ENCODE assay signal across 27 cellular contexts in the genomic region with DNA sequence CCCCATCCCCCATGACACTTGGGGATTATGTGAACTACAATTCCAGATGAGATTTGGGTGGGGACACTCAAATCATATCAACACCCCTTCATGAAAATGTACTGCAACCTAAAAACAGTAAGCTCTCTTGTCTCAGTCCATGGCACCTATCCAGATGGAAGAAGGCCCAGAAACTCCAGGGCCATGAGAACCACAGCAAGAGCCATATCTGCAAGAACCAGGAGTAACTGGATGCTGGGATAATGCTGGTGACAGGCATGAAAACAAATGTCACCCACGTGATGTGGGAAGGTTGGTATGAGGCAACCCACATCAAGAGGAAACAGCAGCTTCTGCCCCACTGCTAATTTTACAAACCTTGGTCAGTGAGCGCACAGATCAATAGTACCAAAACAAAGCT.
"Had no signal": no experiment of that assay in that cellular context is flagged by ENCODE, and none has a peak within 500 bp of the region (broad histone marks: within the 10 kb centered on the region; RNA-seq: fewer than 3 reads in every experiment).

No MANE protein-coding gene starts in this region.

- DNase-seq: activated CD4-positive, alpha-beta T cell treated with anti-CD3 and anti-CD28 coated beads for 36 hours; activated CD4-positive, alpha-beta T cell treated with anti-CD3 and anti-CD28 coated beads, Interleukin-2, amount 10 ng/mL, durations not matched to agents 7 days and 5 days; activated CD4-positive, alpha-beta T cell treated with anti-CD3 and anti-CD28 coated beads, Interleukin-2, amount 50 U/mL, for 48 hours; activated CD8-positive, alpha-beta T cell treated with anti-CD3 and anti-CD28 coated beads, Interleukin-2, amount 10 ng/mL, durations not matched to agents 7 days and 5 days; activated gamma-delta T cell; activated naive CD4-positive, alpha-beta T cell treated with Interleukin-2 at 50 U/mL for 16 hours; activated naive CD8-positive, alpha-beta T cell treated with anti-CD3 and anti-CD28 coated beads, Interleukin-2, amount 10 ng/mL, durations not matched to agents 7 days and 5 days; activated T-cell treated with anti-CD3 and anti-CD28 coated beads, Interleukin-2, amount 50 U/mL, for 24 hours; amygdala; MG63; NCI-H1048; NCI-H1105 treated with DMSO at 0.1 percent for 48 hours; NCI-H1436; NCI-H1694; NCI-H1930; NCI-H2107; NCI-H2171; NCI-H226; NCI-H524 treated with DMSO at 0.1 percent for 48 hours; PC-9; Right ventricle myocardium superior had no signal

- H3K4me3 ChIP-seq: ascending aorta, cardiac muscle cell, K562, MG63, PC-9, SK-N-MC had no signal

- H3K27ac ChIP-seq: ascending aorta, cardiac muscle cell, PC-9, SK-N-MC had no signal

- H3K27me3 ChIP-seq: ascending aorta, cardiac muscle cell, MG63 had no signal

- H3K9me3 ChIP-seq: ascending aorta, MG63 had no signal

- H3K4me1 ChIP-seq: ascending aorta had no signal

- ATAC-seq: activated CD4-positive, alpha-beta T cell treated with anti-CD3 and anti-CD28 coated beads for 36 hours; activated CD4-positive, CD25-positive, alpha-beta regulatory T cell treated with anti-CD3 and anti-CD28 coated beads, Interleukin-2, amount 50 U/mL, for 24 hours; activated CD8-positive, alpha-beta T cell treated with anti-CD3 and anti-CD28 coated beads, Interleukin-2, amount 10 ng/mL, durations not matched to agents 7 days and 5 days; K562; WTC11 had no signal

- H3K36me3 ChIP-seq: ascending aorta, cardiac muscle cell, MG63 had no signal
